ENCODE assay signal across 11 cellular contexts in genomic region chr4:4855293-4856070, GRCh38. TPM values are rescaled to one million over a fixed set of nuclear protein-coding genes. Genes with fewer than 3 reads are reported as not detected.
A peak's percentile ranks its signal among the peaks of the same experiment; 100 is the strongest.
DNase-seq lines count a peak whose midpoint lies in the region; FAIRE-seq and TF ChIP-seq lines count a peak whose summit lies in the region.
"Had no signal": no experiment of that assay in that cellular context is flagged by ENCODE, and none has a peak within 500 bp of the region (broad histone marks: within the 10 kb centered on the region; RNA-seq: fewer than 3 reads in every experiment).

No MANE protein-coding gene starts in this region.

- peak overlapping the region; percentile 23 for H3K4me3 Mint-ChIP-seq in activated T-cell treated with anti-CD3 and anti-CD28 coated beads, Interleukin-2, amount 50 U/mL, for 24 hours

- H3K27ac ChIP-seq in endothelial cell of umbilical vein (ENCODE audit: insufficient read depth, low read depth, low read length): no peak overlapping the region
- H3K27ac ChIP-seq: adrenal gland had no signal

- no peak for TF ChIP-seq CTCF in endothelial cell of umbilical vein (IDR thresholded peaks at IDR 0.05; ENCODE audit: extremely low read depth in 1 of 2, insufficient read depth in 1 of 2, low read depth in 1 of 2, low read length in 2 of 2)

- H3K27ac Mint-ChIP-seq in activated T-cell treated with anti-CD3 and anti-CD28 coated beads, Interleukin-2, amount 50 U/mL, for 24 hours: peak overlapping the region; percentile 33

- BruUV-seq in endothelial cell of umbilical vein (replicated peaks; lab: Mats Ljungman, UMichigan): no TSS peak

- H2AFZ ChIP-seq in endothelial cell of umbilical vein (ENCODE audit: low read depth, low read length): no peak overlapping the region

- no peaks in the 10 kb centered on the region for H3K79me2 ChIP-seq in endothelial cell of umbilical vein (ENCODE audit: control insufficient read depth, insufficient read depth, low read length)

- no peak for TF ChIP-seq POLR2A in endothelial cell of umbilical vein (IDR thresholded peaks at IDR 0.05; ENCODE audit: low read depth, low read length)

- H3K4me3 ChIP-seq in endothelial cell of umbilical vein (replicated peaks in 1 of 3; ENCODE audit: insufficient read depth in 1 of 3, low read depth in 1 of 3, low read length in 3 of 3): no peak overlapping the region

- FAIRE-seq in endothelial cell of umbilical vein (lab: Jason Lieb, UNC) (peak; percentile 21), RCC 7860 (lab: Jason Lieb, UNC) (no peak)
- FAIRE-seq: GM18507 had no signal

- CTCF ChIA-PET in endothelial cell of umbilical vein (lab: Charles Lee): no interaction called here

- dilution Hi-C loops in endothelial cell of umbilical vein (cut with MboI; ENCODE audit: extremely low pct_ligation_motif_present, low sequenced_read_pairs): no loop called here

- no peaks in the 10 kb centered on the region for H3K9me3 ChIP-seq in endothelial cell of umbilical vein (replicated peaks; ENCODE audit: control insufficient read depth, insufficient read depth, low read length)
- H3K9me3 ChIP-seq: adrenal gland had no signal

- peaks cover 57 to 77% of the 10 kb centered on the region in 2 experiments for H3K27me3 ChIP-seq in endothelial cell of umbilical vein (ENCODE audit: control insufficient read depth in 2 of 2, insufficient read depth in 2 of 2, low read length in 2 of 2)

- H3K27me3 Mint-ChIP-seq in activated T-cell treated with anti-CD3 and anti-CD28 coated beads, Interleukin-2, amount 50 U/mL, for 24 hours: peaks cover 85% of the 10 kb centered on the region

- H3K4me2 ChIP-seq in endothelial cell of umbilical vein (ENCODE audit: insufficient read depth, low read length): no peak overlapping the region

- POLR2A ChIA-PET in endothelial cell of umbilical vein (lab: Charles Lee): no interaction called here

- H3K9me3 Mint-ChIP-seq in activated T-cell treated with anti-CD3 and anti-CD28 coated beads, Interleukin-2, amount 50 U/mL, for 24 hours: peaks cover 2% of the 10 kb centered on the region

- no peaks in the 10 kb centered on the region for H3K36me3 ChIP-seq in endothelial cell of umbilical vein (ENCODE audit: control insufficient read depth in 2 of 2, extremely low read depth in 1 of 2, insufficient read depth in 2 of 2, low read length in 2 of 2)
- H3K36me3 ChIP-seq: adrenal gland had no signal

- no peaks in the 10 kb centered on the region for H4K20me1 ChIP-seq in endothelial cell of umbilical vein (replicated peaks; ENCODE audit: control insufficient read depth, extremely low read depth, insufficient read depth, low read length)

- no peaks in the 10 kb centered on the region for H3K9me1 ChIP-seq in endothelial cell of umbilical vein (replicated peaks; ENCODE audit: control insufficient read depth, extremely low read depth, insufficient read depth, low read length)

- peaks cover 8% of the 10 kb centered on the region for H3K4me1 ChIP-seq in endothelial cell of umbilical vein (ENCODE audit: control insufficient read depth, extremely low read depth, insufficient read depth, low read length)

- no peak overlapping the region for H3K9ac ChIP-seq in endothelial cell of umbilical vein (replicated peaks; ENCODE audit: extremely low read depth, insufficient read depth, low read length)

- intact Hi-C loops in endothelial cell of umbilical vein (cut with micrococcal nuclease): loop anchor here (5.0 to 10.0 kb wide), 3 partner anchors 281 to 603 kb away; no protein-coding TSS in a partner anchor

- DNase-seq in activated T-cell treated with anti-CD3 and anti-CD28 coated beads, Interleukin-2, amount 50 U/mL, for 24 hours: no peak
- DNase-seq in activated T-cell treated with anti-CD3 and anti-CD28 coated beads, Interleukin-2, amount 50 U/mL, for 1 hour: no peak
- DNase-seq in NCI-H2227 treated with DMSO at 0.1 percent for 48 hours (lab: John Stamatoyannopoulos, UW): peak; percentile 46
- DNase-seq in endothelial cell of umbilical vein (ENCODE audit: low read depth, low spot score): no peak
- DNase-seq in retina: peak; percentile 65
- DNase-seq in midbrain (lab: John Stamatoyannopoulos, UW): no peak
- no peak for DNase-seq in RCC 7860 (ENCODE audit: low spot score)
- no peak for DNase-seq in DMS114 treated with DMSO at 0.1 percent for 48 hours (lab: John Stamatoyannopoulos, UW; ENCODE audit: unreplicated experiment)
- DNase-seq: EL had no signal

- H3K36me3 Mint-ChIP-seq in activated T-cell treated with anti-CD3 and anti-CD28 coated beads, Interleukin-2, amount 50 U/mL, for 24 hours (ENCODE audit: low read depth): no peaks in the 10 kb centered on the region

- peaks cover 43% of the 10 kb centered on the region for H3K4me1 Mint-ChIP-seq in activated T-cell treated with anti-CD3 and anti-CD28 coated beads, Interleukin-2, amount 50 U/mL, for 24 hours (ENCODE audit: low read depth)

TF ChIP-seq in endothelial cell of umbilical vein, 7 proteins besides CTCF, POLR2A, EP300 and RAD21:
- TF ChIP-seq MYC (IDR thresholded peaks at IDR 0.05; ENCODE audit: low read depth, low read length): no peak
- peak; percentile 81 for TF ChIP-seq EZH2 (IDR thresholded peaks at IDR 0.05; ENCODE audit: borderline replicate concordance, low read depth, low read length, severe bottlenecking)
TF ChIP-seq in endothelial cell of umbilical vein: peak in this region for 1.

RNA-seq across cellular contexts. Expression of gene MSX1, which starts 4.0 kb away (rescaled TPM):
- 4.1 and 5.0 TPM in 2 replicates for total RNA-seq in endothelial cell of umbilical vein
- polyA plus RNA-seq in endothelial cell of umbilical vein: 6.2 and 9.2 TPM in 2 replicates
- 3.2 and 4.6 TPM in 2 replicates for polyA plus RNA-seq in endothelial cell of umbilical vein (2011; cell fraction: cytosol; rRNA removed)
- 2.6 and 3.4 TPM in 2 replicates for polyA plus RNA-seq in endothelial cell of umbilical vein (2011; cell fraction: nucleus; rRNA removed)
- 0.63 and 0.66 TPM in 2 replicates for polyA plus RNA-seq in endothelial cell of umbilical vein (2012)
- 0.70 TPM in 2 replicates for polyA minus RNA-seq in endothelial cell of umbilical vein
- 2.7 TPM for polyA minus RNA-seq in endothelial cell of umbilical vein (2011; cell fraction: cytosol; rRNA and poly(A)+ RNA removed)
- 0.67 and 1.0 TPM in 2 replicates for polyA minus RNA-seq in endothelial cell of umbilical vein (2011; cell fraction: nucleus; rRNA and poly(A)+ RNA removed)

Comparison
In these comparisons a context has a peak if more than half of its experiments do, and no peak if none do; other contexts are left out.
1. DNase-seq: peak in NCI-H2227 treated with DMSO at 0.1 percent for 48 hours (single experiment) and retina (single experiment); none in activated T-cell treated with anti-CD3 and anti-CD28 coated beads, Interleukin-2, amount 50 U/mL, for 24 hours (single experiment), activated T-cell treated with anti-CD3 and anti-CD28 coated beads, Interleukin-2, amount 50 U/mL, for 1 hour (single experiment), endothelial cell of umbilical vein (single experiment), midbrain (single experiment), RCC 7860 (single experiment) and DMS114 treated with DMSO at 0.1 percent for 48 hours (single experiment).